ENCODE assay signal across 15 cellular contexts in the genomic region with DNA sequence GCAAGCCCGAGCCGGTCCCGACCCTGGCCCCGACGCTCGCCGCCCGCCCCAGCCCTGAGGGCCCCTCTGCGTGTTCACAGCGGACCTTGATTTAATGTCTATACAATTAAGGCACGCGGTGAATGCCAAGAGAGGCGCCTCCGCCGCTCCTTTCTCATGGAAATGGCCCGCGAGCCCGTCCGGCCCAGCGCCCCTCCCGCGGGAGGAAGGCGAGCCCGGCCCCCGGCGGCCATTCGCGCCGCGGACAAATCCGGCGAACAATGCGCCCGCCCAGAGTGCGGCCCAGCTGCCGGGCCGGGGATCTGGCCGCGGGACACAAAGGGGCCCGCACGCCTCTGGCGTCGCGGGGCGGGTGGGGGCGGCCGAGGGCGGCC. TPM values are rescaled to one million over a fixed set of nuclear protein-coding genes. Genes with fewer than 3 reads are reported as not detected.
DNase-seq lines count a peak whose midpoint lies in the region; ATAC-seq and TF ChIP-seq lines count a peak whose summit lies in the region.
"Had no signal": no experiment of that assay in that cellular context is flagged by ENCODE, and none has a peak within 500 bp of the region (broad histone marks: within the 10 kb centered on the region; RNA-seq: fewer than 3 reads in every experiment).

No MANE protein-coding gene starts in this region.

- no peak for TF ChIP-seq EP300 in esophagus muscularis mucosa (IDR thresholded peaks at IDR 0.05)

- H3K4me1 ChIP-seq in HUES64 (ENCODE audit: insufficient read depth, low read length) (peaks cover 27% of the 10 kb centered on the region), esophagus muscularis mucosa (peaks cover 28 to 51% (median 48%) of the 10 kb centered on the region in 4 donors), parathyroid adenoma (no peaks in the 10 kb centered on the region), uterus (peaks cover 0 to 31% of the 10 kb centered on the region in 2 donors)
- H3K4me1 ChIP-seq: foreskin keratinocyte had no signal

- no peak for TF ChIP-seq CTCF in esophagus muscularis mucosa (IDR thresholded peaks at IDR 0.05)
- TF ChIP-seq CTCF in parathyroid adenoma (IDR thresholded peaks at IDR 0.05): no peak
- no peak for TF ChIP-seq CTCF in uterus (IDR thresholded peaks at IDR 0.05)

- H3K4me3 ChIP-seq in HUES64 (ENCODE audit: low read length) (peak overlapping the region; percentile 61), esophagus muscularis mucosa (peak overlapping the region; percentile 32 to 48 (median 38)), parathyroid adenoma (ENCODE audit: low read depth, low read length) (no peak overlapping the region), uterus (no peak overlapping the region)

- intact Hi-C loops in esophagus muscularis mucosa (cut with DNase I): no loop called here
- intact Hi-C loops in uterus (cut with DNase I; ENCODE audit: low total_unique reads): no loop called here

- H3K27me3 ChIP-seq in HUES64 (ENCODE audit: insufficient read depth, low read length) (peaks cover 69% of the 10 kb centered on the region), esophagus muscularis mucosa (peaks cover 7 to 100% (median 66%) of the 10 kb centered on the region in 4 donors), parathyroid adenoma (ENCODE audit: control insufficient read depth, insufficient read depth, low read length) (peaks cover 31% of the 10 kb centered on the region), uterus (peaks cover 23 to 49% of the 10 kb centered on the region in 2 donors)

- ATAC-seq in stimulated activated naive CD8-positive, alpha-beta T cell treated with anti-CD3 and anti-CD28 coated beads, Interleukin-15, Interleukin-2, amounts not matched to agents 100 U/mL and 50 U/mL, for 24 hours: no peak
- ATAC-seq in HG03520 (IDR thresholded peaks at IDR 0.05; ENCODE audit: unreplicated experiment): no peak
- ATAC-seq: foreskin keratinocyte had no signal

- DNase-seq in NCI-H1417 (lab: John Stamatoyannopoulos, UW) (peak in 2 of 3 experiments; percentile 35 to 53), NCI-H1417 treated with DMSO at 0.1 percent for 48 hours (lab: John Stamatoyannopoulos, UW) (no peak), esophagus muscularis mucosa (ENCODE audit: extremely low spot score) (no peak), uterus (no peak)
- DNase-seq in stimulated activated naive CD8-positive, alpha-beta T cell treated with anti-CD3 and anti-CD28 coated beads, Interleukin-15, Interleukin-2, amounts not matched to agents 100 U/mL and 50 U/mL, for 24 hours: no peak
- DNase-seq: activated T-cell treated with anti-CD3 and anti-CD28 coated beads, Interleukin-2, amount 50 U/mL, for 4 hours; dermis blood vessel endothelial cell; foreskin keratinocyte; NCI-H510A treated with DMSO at 0.1 percent for 48 hours had no signal

- no peaks in the 10 kb centered on the region for H3K9me3 ChIP-seq in HUES64 (ENCODE audit: insufficient read depth, low read depth, low read length)
- no peaks in the 10 kb centered on the region for H3K9me3 ChIP-seq in esophagus muscularis mucosa
- H3K9me3 ChIP-seq in parathyroid adenoma (ENCODE audit: control insufficient read depth, low read length): no peaks in the 10 kb centered on the region
- no peaks in the 10 kb centered on the region for H3K9me3 ChIP-seq in uterus
- H3K9me3 ChIP-seq: tibial nerve had no signal

- H3K4me2 ChIP-seq in parathyroid adenoma (ENCODE audit: low read length): peak overlapping the region; percentile 13

- H2AFZ ChIP-seq in parathyroid adenoma: no peak overlapping the region

- H3K36me3 ChIP-seq in HUES64 (ENCODE audit: insufficient read depth, low read length) (no peaks in the 10 kb centered on the region), esophagus muscularis mucosa (no peaks in the 10 kb centered on the region), parathyroid adenoma (ENCODE audit: control insufficient read depth, insufficient read depth, low read length) (no peaks in the 10 kb centered on the region), uterus (no peaks in the 10 kb centered on the region)
- H3K36me3 ChIP-seq: tibial nerve had no signal

- WGBS in HUES64: 1% methylated on average over 48 of the region's 48 CpGs
- 0% methylated on average over 1 of the region's 48 CpGs for WGBS in esophagus muscularis mucosa

- H3K27ac ChIP-seq in HUES64 (ENCODE audit: low read depth, low read length) (peak overlapping the region; percentile 60; the same call in 1 of the 2 replicates), esophagus muscularis mucosa (replicated peaks in 1 of 4) (no peak overlapping the region), parathyroid adenoma (no peak overlapping the region), uterus (no peak overlapping the region)
- H3K27ac ChIP-seq: foreskin keratinocyte, tibial nerve had no signal

- H3K9ac ChIP-seq in HUES64 (ENCODE audit: low read depth, low read length): peak overlapping the region; percentile 58
- no peak overlapping the region for H3K9ac ChIP-seq in parathyroid adenoma

- TF ChIP-seq POLR2A in esophagus muscularis mucosa (IDR thresholded peaks at IDR 0.05; ENCODE audit: low read depth): no peak
- no peak for TF ChIP-seq POLR2A in uterus (IDR thresholded peaks at IDR 0.05)

- H3K79me2 ChIP-seq in parathyroid adenoma: no peaks in the 10 kb centered on the region

RNA-seq across cellular contexts. Expression of gene YTHDF1, which starts 37.5 kb away (rescaled TPM):
- polyA plus RNA-seq in HUES64 (2013, experiment 1 of 2): 43.6 TPM
- 40.4 TPM for polyA plus RNA-seq in HUES64 (2013, experiment 2 of 2)
- 10 to 100 TPM; 17.9 to 32.1 (median 29.7) TPM for total RNA-seq in esophagus muscularis mucosa
- total RNA-seq in uterus: 10 to 100 TPM; 17.9 to 35.8 (median 25.8) TPM

RNA-seq across cellular contexts. Expression of gene BIRC7, which starts 57.3 kb away (rescaled TPM):
- not detected for polyA plus RNA-seq in HUES64 (2013, experiment 1 of 2)
- polyA plus RNA-seq in HUES64 (2013, experiment 2 of 2): not detected
- total RNA-seq in esophagus muscularis mucosa: not detected
- total RNA-seq in uterus: not detected
- total RNA-seq: A172; activated T-cell treated with anti-CD3 and anti-CD28 coated beads, Interleukin-2, amount 50 U/mL, for 4 hours; dermis blood vessel endothelial cell; foreskin keratinocyte; T-helper 1 cell treated with Interleukin-12 subunit alpha and Interleukin-12 subunit beta and Interleukin-4 antibody, amounts not matched to agents 30 ng/mL and 1 ng/mL, for 36 hours had no signal
- polyA plus RNA-seq: foreskin keratinocyte had no signal

Comparison
In these comparisons a context has a peak if more than half of its experiments do, and no peak if none do; other contexts are left out.
1. DNase-seq: peak in NCI-H1417 (2 of 3); none in NCI-H1417 treated with DMSO at 0.1 percent for 48 hours (single experiment), esophagus muscularis mucosa (single experiment), uterus (0 of 2) and stimulated activated naive CD8-positive, alpha-beta T cell treated with anti-CD3 and anti-CD28 coated beads, Interleukin-15, Interleukin-2, amounts not matched to agents 100 U/mL and 50 U/mL, for 24 hours (single experiment).
2. H3K4me3 ChIP-seq: peak in HUES64 (single experiment) and esophagus muscularis mucosa (4 of 4); none in parathyroid adenoma (single experiment) and uterus (0 of 2).